In the genomic region with DNA sequence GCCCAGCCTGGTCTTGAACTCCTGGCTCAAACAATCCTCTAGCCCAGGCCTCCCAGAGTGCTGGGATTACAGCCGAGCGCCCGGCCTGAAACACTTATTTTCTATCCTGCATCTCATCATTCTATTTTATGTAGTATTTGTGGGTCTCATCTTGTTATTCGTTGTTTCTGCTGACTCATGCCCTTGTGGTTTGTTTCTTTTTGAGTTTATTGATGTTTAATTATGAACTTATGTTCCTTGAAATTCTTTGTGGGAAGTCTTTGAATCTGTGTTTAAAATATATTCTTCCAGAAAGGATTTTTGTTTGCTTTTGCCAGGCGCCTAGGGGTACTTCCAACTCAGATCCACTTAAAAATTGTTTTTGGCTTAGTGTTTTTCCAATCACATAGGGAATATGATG, we compare ENCODE assay signal across 17 cellular contexts.
DNase-seq lines count a peak whose midpoint lies in the region; ATAC-seq, FAIRE-seq and TF ChIP-seq lines count a peak whose summit lies in the region.
"Had no signal": no experiment of that assay in that cellular context is flagged by ENCODE, and none has a peak within 500 bp of the region (broad histone marks: within the 10 kb centered on the region; RNA-seq: fewer than 3 reads in every experiment).

No MANE protein-coding gene starts in this region.

- TF ChIP-seq CTCF in natural killer cell (IDR thresholded peaks at IDR 0.05), result no peak

- CTCF ChIA-PET in activated CD4-positive, alpha-beta memory T cell treated with anti-CD3 and anti-CD28 coated beads, Interleukin-2, amount 10 ng/mL, durations not matched to agents 7 days and 5 days (lab: Charles Lee), result interaction anchor here (1.1 kb wide), 1 partner anchor 15 kb away, joined by 3 read pairs; no protein-coding TSS in a partner anchor

- intact Hi-C loops in natural killer cell (cut with micrococcal nuclease), result no loop called here

- DNase-seq in natural killer cell treated with Interleukin-12 subunit alpha and Interleukin-12 subunit beta and Interleukin-15 and Interleukin-18, amount 100 ng/mL, for 72 hours (ENCODE audit: low spot score), result no peak
- DNase-seq in natural killer cell, result no peak
- no peak for DNase-seq in T-helper 17 cell
- DNase-seq in fibroblast of peridontal ligament (ENCODE audit: extremely low read depth), result peak; percentile 96
- no peak for DNase-seq in stimulated activated CD4-positive, alpha-beta T cell treated with anti-CD3 and anti-CD28 coated beads, Interleukin-4, amount 100 ng/mL, for 4 hours
- DNase-seq in iPS-NIHi7 (ENCODE audit: extremely low spot score), result no peak
- DNase-seq in GM19239 (ENCODE audit: insufficient read length, low spot score), result no peak
- DNase-seq in activated CD4-positive, alpha-beta memory T cell treated with anti-CD3 and anti-CD28 coated beads, Interleukin-2, amount 10 ng/mL, durations not matched to agents 7 days and 5 days, result no peak
- DNase-seq: activated T-cell treated with anti-CD3 and anti-CD28 coated beads, Interleukin-2, amount 50 U/mL, for 4 hours; foreskin keratinocyte; left cardiac atrium; NCI-H146; NCI-H69; small intestine; thyroid gland had no signal

- H3K4me1 Mint-ChIP-seq in natural killer cell treated with Interleukin-12 subunit alpha and Interleukin-12 subunit beta and Interleukin-15 and Interleukin-18, amount 100 ng/mL, for 72 hours (ENCODE audit: low read depth in 2 of 2), result peaks cover 26 to 36% of the 10 kb centered on the region in 2 donors
- H3K4me1 Mint-ChIP-seq in natural killer cell, result peaks cover 21 to 31% of the 10 kb centered on the region in 2 donors
- no peaks in the 10 kb centered on the region for H3K4me1 Mint-ChIP-seq in T-helper 17 cell
- H3K4me1 Mint-ChIP-seq in activated CD4-positive, alpha-beta memory T cell treated with anti-CD3 and anti-CD28 coated beads, Interleukin-2, amount 10 ng/mL, durations not matched to agents 7 days and 5 days, result peaks cover 9% of the 10 kb centered on the region
- H3K4me1 Mint-ChIP-seq: nephron had no signal

- no peaks in the 10 kb centered on the region for H3K9me3 ChIP-seq in T-helper 17 cell (ENCODE audit: control insufficient read depth, low read length, poor library complexity, severe bottlenecking)
- H3K9me3 ChIP-seq: thyroid gland had no signal

- no peak overlapping the region for H3K4me3 Mint-ChIP-seq in natural killer cell treated with Interleukin-12 subunit alpha and Interleukin-12 subunit beta and Interleukin-15 and Interleukin-18, amount 100 ng/mL, for 72 hours
- no peak overlapping the region for H3K4me3 Mint-ChIP-seq in natural killer cell
- peak overlapping the region; percentile 43 for H3K4me3 Mint-ChIP-seq in T-helper 17 cell
- no peak overlapping the region for H3K4me3 Mint-ChIP-seq in activated CD4-positive, alpha-beta memory T cell treated with anti-CD3 and anti-CD28 coated beads, Interleukin-2, amount 10 ng/mL, durations not matched to agents 7 days and 5 days
- H3K4me3 Mint-ChIP-seq: activated T-cell treated with anti-CD3 and anti-CD28 coated beads, Interleukin-2, amount 50 U/mL, for 4 hours; B cell; nephron had no signal

- H3K27me3 Mint-ChIP-seq in natural killer cell treated with Interleukin-12 subunit alpha and Interleukin-12 subunit beta and Interleukin-15 and Interleukin-18, amount 100 ng/mL, for 72 hours, result no peaks in the 10 kb centered on the region
- no peaks in the 10 kb centered on the region for H3K27me3 Mint-ChIP-seq in natural killer cell (ENCODE audit: low read depth in 2 of 2)
- no peaks in the 10 kb centered on the region for H3K27me3 Mint-ChIP-seq in T-helper 17 cell
- H3K27me3 Mint-ChIP-seq in activated CD4-positive, alpha-beta memory T cell treated with anti-CD3 and anti-CD28 coated beads, Interleukin-2, amount 10 ng/mL, durations not matched to agents 7 days and 5 days, result peaks cover 15% of the 10 kb centered on the region
- H3K27me3 Mint-ChIP-seq: B cell had no signal

- FAIRE-seq in GM19239 (lab: Jason Lieb, UNC), result no peak
- FAIRE-seq: small intestine had no signal

- no peaks in the 10 kb centered on the region for H3K36me3 Mint-ChIP-seq in natural killer cell treated with Interleukin-12 subunit alpha and Interleukin-12 subunit beta and Interleukin-15 and Interleukin-18, amount 100 ng/mL, for 72 hours
- H3K36me3 Mint-ChIP-seq in natural killer cell (no peaks in the 10 kb centered on the region), T-helper 17 cell (ENCODE audit: low read depth) (peaks cover 2% of the 10 kb centered on the region)
- no peaks in the 10 kb centered on the region for H3K36me3 Mint-ChIP-seq in activated CD4-positive, alpha-beta memory T cell treated with anti-CD3 and anti-CD28 coated beads, Interleukin-2, amount 10 ng/mL, durations not matched to agents 7 days and 5 days (ENCODE audit: low read depth)

- POLR2A ChIA-PET in activated CD4-positive, alpha-beta memory T cell treated with anti-CD3 and anti-CD28 coated beads, Interleukin-2, amount 10 ng/mL, durations not matched to agents 7 days and 5 days (lab: Charles Lee), result interaction anchor here (1.2 to 2.1 kb wide), 2 partner anchors 12 to 15 kb away, joined by 3 to 4 read pairs; no protein-coding TSS in a partner anchor

- H3K27ac Mint-ChIP-seq in natural killer cell treated with Interleukin-12 subunit alpha and Interleukin-12 subunit beta and Interleukin-15 and Interleukin-18, amount 100 ng/mL, for 72 hours, result peak overlapping the region; percentile 19 to 68
- H3K27ac Mint-ChIP-seq in natural killer cell (peak overlapping the region in 1 of 2 donors; percentile 38), T-helper 17 cell (no peak overlapping the region)
- H3K27ac Mint-ChIP-seq in activated CD4-positive, alpha-beta memory T cell treated with anti-CD3 and anti-CD28 coated beads, Interleukin-2, amount 10 ng/mL, durations not matched to agents 7 days and 5 days, result no peak overlapping the region
- H3K27ac Mint-ChIP-seq: nephron had no signal

- no peaks in the 10 kb centered on the region for H3K9me3 Mint-ChIP-seq in natural killer cell treated with Interleukin-12 subunit alpha and Interleukin-12 subunit beta and Interleukin-15 and Interleukin-18, amount 100 ng/mL, for 72 hours
- no peaks in the 10 kb centered on the region for H3K9me3 Mint-ChIP-seq in natural killer cell
- no peaks in the 10 kb centered on the region for H3K9me3 Mint-ChIP-seq in activated CD4-positive, alpha-beta memory T cell treated with anti-CD3 and anti-CD28 coated beads, Interleukin-2, amount 10 ng/mL, durations not matched to agents 7 days and 5 days
- H3K9me3 Mint-ChIP-seq: activated T-cell treated with anti-CD3 and anti-CD28 coated beads, Interleukin-2, amount 50 U/mL, for 4 hours had no signal

- ATAC-seq in natural killer cell treated with Interleukin-12 subunit alpha and Interleukin-12 subunit beta and Interleukin-15 and Interleukin-18, amount 100 ng/mL, for 72 hours, result no peak
- ATAC-seq in natural killer cell (no peak), T-helper 17 cell (no peak)
- ATAC-seq: activated T-cell treated with anti-CD3 and anti-CD28 coated beads, Interleukin-2, amount 50 U/mL, for 4 hours; foreskin keratinocyte; left cardiac atrium had no signal

Comparison
In these comparisons a context has a peak if more than half of its experiments do, and no peak if none do; other contexts are left out.
1. H3K27ac Mint-ChIP-seq: peak in natural killer cell treated with Interleukin-12 subunit alpha and Interleukin-12 subunit beta and Interleukin-15 and Interleukin-18, amount 100 ng/mL, for 72 hours (2 of 2); none in T-helper 17 cell (single experiment) and activated CD4-positive, alpha-beta memory T cell treated with anti-CD3 and anti-CD28 coated beads, Interleukin-2, amount 10 ng/mL, durations not matched to agents 7 days and 5 days (single experiment).